ENCODE assay signal across 12 cellular contexts in the genomic region with DNA sequence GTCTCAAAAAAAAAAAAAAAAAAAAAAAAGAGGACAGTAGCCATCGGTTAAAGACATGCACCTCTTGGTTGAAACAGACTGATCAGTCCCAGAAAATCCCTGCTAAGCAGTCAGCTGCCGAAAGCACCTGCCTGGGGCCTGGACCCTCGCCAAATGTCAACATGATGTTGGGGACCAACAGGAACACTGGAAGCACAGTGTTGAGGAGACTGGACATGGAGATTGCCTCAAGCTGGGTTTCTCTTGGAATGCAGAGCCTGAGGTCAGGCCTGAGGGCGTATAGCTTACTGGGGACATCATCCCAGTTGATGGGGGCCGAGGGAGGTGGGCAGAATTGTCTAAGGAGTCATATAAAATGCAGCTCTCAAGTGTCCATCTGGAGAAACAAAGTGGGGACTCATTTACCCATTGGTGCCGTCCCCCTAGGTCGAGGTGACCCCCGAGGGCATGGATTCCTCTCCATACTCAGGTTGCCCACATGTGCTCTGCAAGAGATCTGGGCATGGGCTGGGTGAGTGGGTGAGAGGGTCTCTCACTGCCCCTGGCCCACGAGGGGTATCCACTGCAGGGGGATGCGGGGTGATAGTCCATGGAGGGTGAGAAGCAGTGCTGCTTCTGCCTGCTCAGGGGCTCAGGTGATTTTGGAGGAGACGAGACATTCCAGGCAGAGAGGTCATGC.
DNase-seq lines count a peak whose midpoint lies in the region; ATAC-seq lines count a peak whose summit lies in the region.
"Had no signal": no experiment of that assay in that cellular context is flagged by ENCODE, and none has a peak within 500 bp of the region (broad histone marks: within the 10 kb centered on the region; RNA-seq: fewer than 3 reads in every experiment).

No MANE protein-coding gene starts in this region.

- no peak overlapping the region for H3K4me3 Mint-ChIP-seq in natural killer cell treated with Interleukin-12 subunit alpha and Interleukin-12 subunit beta and Interleukin-15 and Interleukin-18, amount 100 ng/mL, for 72 hours
- H3K4me3 Mint-ChIP-seq: CD4-positive, CD25-positive, alpha-beta regulatory T cell had no signal

- intact Hi-C loops in Right ventricle myocardium inferior (cut with DNase I) (no loop called here), left ventricle myocardium superior (cut with micrococcal nuclease) (no loop called here), posterior vena cava (cut with DNase I) (no loop called here)

- H3K9me3 Mint-ChIP-seq in natural killer cell treated with Interleukin-12 subunit alpha and Interleukin-12 subunit beta and Interleukin-15 and Interleukin-18, amount 100 ng/mL, for 72 hours = no peaks in the 10 kb centered on the region

- no peaks in the 10 kb centered on the region for H3K4me1 Mint-ChIP-seq in natural killer cell treated with Interleukin-12 subunit alpha and Interleukin-12 subunit beta and Interleukin-15 and Interleukin-18, amount 100 ng/mL, for 72 hours (ENCODE audit: low read depth in 2 of 2)
- H3K4me1 Mint-ChIP-seq: CD4-positive, CD25-positive, alpha-beta regulatory T cell had no signal

- H3K27ac Mint-ChIP-seq in natural killer cell treated with Interleukin-12 subunit alpha and Interleukin-12 subunit beta and Interleukin-15 and Interleukin-18, amount 100 ng/mL, for 72 hours = no peak overlapping the region
- H3K27ac Mint-ChIP-seq: CD4-positive, CD25-positive, alpha-beta regulatory T cell had no signal

- ATAC-seq in Right ventricle myocardium inferior = no peak
- ATAC-seq in left ventricle myocardium superior = no peak
- no peak for ATAC-seq in natural killer cell treated with Interleukin-12 subunit alpha and Interleukin-12 subunit beta and Interleukin-15 and Interleukin-18, amount 100 ng/mL, for 72 hours

- H3K27me3 Mint-ChIP-seq in natural killer cell treated with Interleukin-12 subunit alpha and Interleukin-12 subunit beta and Interleukin-15 and Interleukin-18, amount 100 ng/mL, for 72 hours = peaks cover 0 to 5% of the 10 kb centered on the region in 2 donors

- peak; percentile 8 for DNase-seq in Right ventricle myocardium inferior (ENCODE audit: missing footprints)
- no peak for DNase-seq in left ventricle myocardium superior
- peak; percentile 28 for DNase-seq in cerebellar cortex (ENCODE audit: low spot score)
- DNase-seq in posterior vena cava (ENCODE audit: low spot score) = peak; percentile 53
- DNase-seq in T-helper 9 cell = no peak
- DNase-seq in NCI-H1436 treated with DMSO at 0.1 percent for 48 hours (lab: John Stamatoyannopoulos, UW) = no peak
- no peak for DNase-seq in natural killer cell treated with Interleukin-12 subunit alpha and Interleukin-12 subunit beta and Interleukin-15 and Interleukin-18, amount 100 ng/mL, for 72 hours (ENCODE audit: low spot score)
- DNase-seq: ACHN; Calu3; CD4-positive, CD25-positive, alpha-beta regulatory T cell; DMS 273 treated with DMSO at 0.1 percent for 48 hours; GM23248 had no signal

- H3K36me3 Mint-ChIP-seq in natural killer cell treated with Interleukin-12 subunit alpha and Interleukin-12 subunit beta and Interleukin-15 and Interleukin-18, amount 100 ng/mL, for 72 hours = no peaks in the 10 kb centered on the region

Comparison
In these comparisons a context has a peak if more than half of its experiments do, and no peak if none do; other contexts are left out.
1. DNase-seq: peak in Right ventricle myocardium inferior (single experiment), cerebellar cortex (single experiment) and posterior vena cava (single experiment); none in left ventricle myocardium superior (single experiment), T-helper 9 cell (single experiment), NCI-H1436 treated with DMSO at 0.1 percent for 48 hours (single experiment) and natural killer cell treated with Interleukin-12 subunit alpha and Interleukin-12 subunit beta and Interleukin-15 and Interleukin-18, amount 100 ng/mL, for 72 hours (single experiment).